21 cellular contexts compared by ENCODE assay signal in the genomic region with DNA sequence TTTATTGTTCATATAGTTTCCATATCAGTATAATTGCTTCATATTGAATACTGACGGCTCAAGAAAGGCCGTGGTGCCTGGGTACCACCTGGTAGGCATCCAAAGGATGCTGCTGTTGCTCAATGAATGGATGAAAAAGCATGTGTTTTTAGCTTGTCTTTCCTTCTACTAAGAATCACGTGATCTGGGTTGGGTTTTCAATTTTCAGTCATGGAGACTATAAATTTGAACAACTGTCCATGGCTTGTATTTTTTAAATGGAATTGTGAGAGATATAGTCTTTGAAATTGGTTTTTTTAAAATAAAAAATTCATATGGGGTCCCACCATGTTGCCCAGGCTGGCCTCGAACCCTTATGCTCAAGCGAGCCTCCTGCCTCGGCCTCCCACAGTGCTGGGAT.
"Had no signal": no experiment of that assay in that cellular context is flagged by ENCODE, and none has a peak within 500 bp of the region (broad histone marks: within the 10 kb centered on the region; RNA-seq: fewer than 3 reads in every experiment).

No MANE protein-coding gene starts in this region.

- DNase-seq: IMR-90, Kasumi-1, MM.1S, NCI-H1092 treated with DMSO at 0.1 percent for 48 hours, NCI-H1436, NCI-H187, NCI-H2029, NCI-H2081 treated with DMSO at 0.1 percent for 48 hours, NCI-H2171, NCI-H226, NCI-H446, NCI-H510A, NCI-H524 treated with DMSO at 0.1 percent for 48 hours, NCI-H69, NCI-H774, Right ventricle myocardium superior, RPMI8226, SIG-M5 had no signal

- H3K4me2 ChIP-seq: KMS-11 had no signal

- H3K9ac ChIP-seq: KMS-11 had no signal

- H3K27ac ChIP-seq: KMS-11, SJSA1, SK-N-MC had no signal

- H3K4me3 ChIP-seq: SJSA1, SK-N-MC had no signal

- H3K9me3 ChIP-seq: SJSA1 had no signal

- H3K36me3 ChIP-seq: SJSA1 had no signal

- H3K4me1 ChIP-seq: SJSA1 had no signal
